10 cellular contexts compared by ENCODE assay signal in the genomic region with DNA sequence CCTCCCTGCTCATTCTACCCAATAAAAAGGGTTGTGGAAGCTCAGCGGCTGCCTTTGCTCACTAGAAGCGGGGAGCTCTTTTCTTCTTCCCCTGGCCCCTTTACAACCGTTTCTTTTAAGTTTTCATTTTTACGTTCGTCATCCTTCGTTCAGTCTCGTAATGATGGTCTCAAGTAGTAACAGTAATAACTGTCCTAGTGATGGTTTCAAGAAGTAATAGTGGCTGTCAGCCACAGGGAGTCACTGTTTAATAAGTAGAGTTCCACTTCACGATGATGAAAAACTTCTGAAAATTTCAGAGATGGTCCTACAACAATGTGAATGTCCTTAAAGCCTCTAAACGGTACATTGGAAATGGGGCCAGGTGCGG. TPM values are rescaled to one million over a fixed set of nuclear protein-coding genes. Genes with fewer than 3 reads are reported as not detected.
A peak's percentile ranks its signal among the peaks of the same experiment; 100 is the strongest.
DNase-seq lines count a peak whose midpoint lies in the region; ATAC-seq and TF ChIP-seq lines count a peak whose summit lies in the region.
"Had no signal": no experiment of that assay in that cellular context is flagged by ENCODE, and none has a peak within 500 bp of the region (broad histone marks: within the 10 kb centered on the region; RNA-seq: fewer than 3 reads in every experiment).

No MANE protein-coding gene starts in this region.

- H3K4me3 ChIP-seq in NB4 (ENCODE audit: low read depth, low read length) (no peak overlapping the region), epithelial cell of proximal tubule (ENCODE audit: low read depth, low read length) (no peak overlapping the region), H7 (ENCODE audit: insufficient read depth, low read depth, low read length) (no peak overlapping the region)
- H3K4me3 ChIP-seq: left ventricle myocardium inferior had no signal

- peak; percentile 65 for ATAC-seq in GM18520 (IDR thresholded peaks at IDR 0.05; ENCODE audit: unreplicated experiment)
- no peak for ATAC-seq in HG03025 (IDR thresholded peaks at IDR 0.05; ENCODE audit: low FRiP score, unreplicated experiment)

- no peak for DNase-seq in AG09319 (ENCODE audit: extremely low read depth, low read depth)
- peak; percentile 30 for DNase-seq in NB4 (ENCODE audit: low read depth)
- DNase-seq in epithelial cell of proximal tubule (ENCODE audit: low read depth), result no peak
- no peak for DNase-seq in pons (ENCODE audit: low spot score)
- DNase-seq in H7, result no peak
- DNase-seq in activated effector memory CD4-positive, alpha-beta T cell treated with Interleukin-2 at 50 U/mL for 16 hours, result no peak
- DNase-seq: activated effector memory CD4-positive, alpha-beta T cell treated with anti-CD3 and anti-CD28 coated beads, Interleukin-2, amount 50 U/mL, for 16 hours; left ventricle myocardium inferior had no signal

- TF ChIP-seq POLR2A in NB4 (IDR thresholded peaks at IDR 0.05; ENCODE audit: extremely low read depth, insufficient read length), result no peak

- H3K36me3 ChIP-seq in H7 (replicated peaks; ENCODE audit: control insufficient read depth, insufficient read depth, low read length), result no peaks in the 10 kb centered on the region
- H3K36me3 ChIP-seq: left ventricle myocardium inferior had no signal

- TF ChIP-seq CTCF in AG09319 (IDR thresholded peaks at IDR 0.05; ENCODE audit: low read depth, low read length) (peak; percentile 40), NB4 (IDR thresholded peaks at IDR 0.05; ENCODE audit: low read depth, low read length) (peak; percentile 15), epithelial cell of proximal tubule (conservative IDR thresholded peaks at IDR 0.05; ENCODE audit: low read depth, low read length) (peak; percentile 28)

- peaks cover 5% of the 10 kb centered on the region for H3K27me3 ChIP-seq in H7 (ENCODE audit: control insufficient read depth, insufficient read depth, low read length)

RNA-seq across cellular contexts. Expression of gene UGT3A2, which starts 6.2 kb away (rescaled TPM):
- total RNA-seq in epithelial cell of proximal tubule, result not detected in 2 replicates
- total RNA-seq in H7 (2014; rRNA removed; shearing (Covaris generic)), result 4.7 and 6.5 TPM in 2 replicates
- total RNA-seq: left ventricle myocardium inferior had no signal
